ENCODE assay signal across 8 cellular contexts in the genomic region with DNA sequence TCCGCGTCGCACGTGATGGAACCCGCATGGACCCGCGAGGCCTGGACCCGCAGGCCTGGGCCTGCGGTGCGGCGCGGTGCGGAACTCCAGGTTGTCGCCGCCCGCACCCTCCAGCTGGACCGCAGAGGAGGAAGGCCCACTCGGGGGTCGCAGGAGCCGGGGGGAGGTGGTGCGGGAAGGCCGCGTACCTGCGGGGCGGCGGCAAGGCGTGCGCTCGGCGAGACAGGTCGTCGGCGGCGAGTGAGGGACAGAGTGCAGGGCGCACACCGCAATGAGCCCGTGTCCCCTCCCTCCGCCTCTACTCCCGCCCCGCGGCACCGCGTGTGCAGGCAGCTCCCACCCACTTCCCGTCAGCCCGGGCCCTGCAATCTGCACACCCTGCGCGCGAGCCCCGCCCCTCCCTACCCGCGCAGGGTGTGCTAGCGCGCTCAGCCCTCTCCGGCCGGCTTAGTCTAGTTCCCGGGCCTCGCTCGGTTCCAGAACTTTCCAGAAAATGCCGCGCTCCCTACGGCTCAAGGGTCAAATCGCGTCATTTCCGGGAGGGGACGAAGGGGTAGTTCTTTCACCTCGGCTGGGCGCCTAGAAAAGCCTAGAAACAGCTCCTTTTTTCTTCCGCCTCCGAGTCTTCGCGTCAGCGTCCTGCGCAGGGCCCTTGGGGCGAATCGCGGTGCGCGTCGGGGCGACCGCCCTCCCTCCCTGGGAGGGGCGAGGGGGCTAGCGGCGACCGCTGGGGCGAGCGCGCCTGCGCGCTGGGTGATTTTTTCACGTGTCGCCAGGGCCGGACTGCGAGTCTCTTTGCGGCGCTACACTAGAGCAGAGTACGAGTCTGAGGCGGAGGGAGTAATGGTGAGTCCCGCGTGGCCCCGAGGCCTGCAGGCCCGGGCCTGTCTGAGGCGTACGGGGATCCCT.
A peak's percentile ranks its signal among the peaks of the same experiment; 100 is the strongest.
DNase-seq lines count a peak whose midpoint lies in the region; ATAC-seq and TF ChIP-seq lines count a peak whose summit lies in the region.

Gene HSPD1 (minus strand): TSS at position 247 of the 909 bp plus-strand sequence. CDS start 992 bp downstream, outside the sequence.
Gene HSPE1 (plus strand): TSS at position 786 of the 909 bp plus-strand sequence. CDS start 58 bp downstream, at position 844.

- DNase-seq in AG09319 (ENCODE audit: extremely low read depth, low read depth) (peak; percentile 98), NCI-H446 treated with DMSO at 0.1 percent for 48 hours (lab: John Stamatoyannopoulos, UW) (peak; percentile 98), cerebellar cortex (ENCODE audit: low spot score) (peak; percentile 99), islet precursor cell (peak; percentile 99)
- peak; percentile 95 to 99 (median 98) for DNase-seq in stimulated activated CD4-positive, alpha-beta T cell treated with anti-CD3 and anti-CD28 coated beads, Interleukin-12 subunit alpha, Interleukin-12 subunit beta, amount 100 ng/mL, for 48 hours (ENCODE audit: low read depth in 2 of 3, low spot score in 1 of 3)

- ATAC-seq in GM19035 (IDR thresholded peaks at IDR 0.05; ENCODE audit: unreplicated experiment): peak; percentile 77
- peak; percentile 83 for ATAC-seq in HG03354 (IDR thresholded peaks at IDR 0.05; ENCODE audit: poor library complexity, severe bottlenecking, unreplicated experiment)
- ATAC-seq in activated CD4-positive, CD25-positive, alpha-beta regulatory T cell treated with anti-CD3 and anti-CD28 coated beads, Interleukin-2, amount 50 U/mL, for 24 hours: peak; percentile 80 to 84

- TF ChIP-seq CTCF in AG09319 (IDR thresholded peaks at IDR 0.05; ENCODE audit: low read depth, low read length): no peak

Comparison
In these comparisons a context has a peak if more than half of its experiments do, and no peak if none do; other contexts are left out.
1. Peak in every context shown above with its lines: DNase-seq and ATAC-seq.